In the genomic region with DNA sequence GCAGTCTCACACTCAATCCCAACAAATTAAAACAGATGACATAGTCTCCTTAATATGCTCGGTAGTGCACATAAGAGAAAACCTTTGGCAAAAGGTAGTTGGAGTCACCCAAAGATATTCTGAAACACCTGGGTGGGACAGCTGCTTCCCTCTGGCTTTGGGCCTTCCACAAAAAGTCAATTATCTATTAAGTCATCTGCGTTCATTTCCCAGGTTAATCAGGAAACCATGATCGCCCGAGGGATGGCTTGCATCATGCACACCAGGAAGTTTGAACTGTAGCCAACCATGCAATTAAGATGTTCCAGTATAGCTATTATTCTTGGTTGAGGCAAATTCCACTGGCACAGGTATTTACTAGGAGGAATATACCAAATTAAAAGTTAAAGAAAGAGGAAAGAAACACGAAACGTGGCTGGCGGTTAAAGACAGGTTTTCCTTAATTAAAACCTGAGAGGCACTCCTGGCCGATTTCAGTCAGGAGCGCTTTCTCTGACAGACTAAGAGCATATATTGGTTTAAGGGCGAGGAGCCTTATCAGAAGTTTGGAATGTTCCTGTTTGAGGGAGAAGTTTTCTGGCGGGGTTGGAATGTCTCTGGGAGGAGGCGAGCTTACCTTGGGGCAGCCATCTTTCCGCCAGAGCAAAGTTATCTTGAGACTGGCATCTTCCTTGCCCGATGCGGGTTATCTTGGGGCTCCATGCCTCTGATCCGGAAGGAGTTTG, we compare ENCODE assay signal across 22 cellular contexts. TPM values are rescaled to one million over a fixed set of nuclear protein-coding genes. Genes with fewer than 3 reads are reported as not detected.
DNase-seq lines count a peak whose midpoint lies in the region; ATAC-seq and TF ChIP-seq lines count a peak whose summit lies in the region.
"Had no signal": no experiment of that assay in that cellular context is flagged by ENCODE, and none has a peak within 500 bp of the region (broad histone marks: within the 10 kb centered on the region; RNA-seq: fewer than 3 reads in every experiment).

No MANE protein-coding gene starts in this region.

- H3K4me3 ChIP-seq in Caco-2 (ENCODE audit: low read depth, low read length) (no peak overlapping the region), gastroesophageal sphincter (no peak overlapping the region)
- H3K4me3 ChIP-seq: esophagus muscularis mucosa, right atrium auricular region, tibial nerve had no signal

- DNase-seq in Caco-2 (peak in 1 of 2 experiments; percentile 4), NCI-H146 (lab: John Stamatoyannopoulos, UW) (peak; percentile 76), T47D (ENCODE audit: low read depth in 1 of 2, low spot score in 1 of 2) (peak; percentile 9 to 77), mesothelial cell of epicardium (ENCODE audit: low spot score in 2 of 2, unreplicated experiment in 2 of 2) (no peak), cortex of kidney (lab: John Stamatoyannopoulos, UW) (no peak), NOMO-1 (lab: John Stamatoyannopoulos, UW; ENCODE audit: unreplicated experiment in 2 of 2) (no peak)
- DNase-seq: activated CD4-positive, CD25-positive, alpha-beta regulatory T cell treated with anti-CD3 and anti-CD28 coated beads, Interleukin-2, amount 50 U/mL, for 72 hours; CD8-positive, alpha-beta T cell; glutamatergic neuron; H7; Karpas-422; NCI-H1694; nucleus accumbens; T-helper 9 cell had no signal

- TF ChIP-seq EP300 in gastroesophageal sphincter (IDR thresholded peaks at IDR 0.05), result no peak

- H3K9me3 ChIP-seq in Caco-2 (no peaks in the 10 kb centered on the region), gastroesophageal sphincter (no peaks in the 10 kb centered on the region)
- H3K9me3 ChIP-seq: esophagus muscularis mucosa, right atrium auricular region, tibial nerve had no signal

- H3K27ac ChIP-seq in gastroesophageal sphincter, result no peak overlapping the region
- H3K27ac ChIP-seq: esophagus muscularis mucosa, right atrium auricular region, tibial nerve had no signal

- TF ChIP-seq POLR2A in gastroesophageal sphincter (IDR thresholded peaks at IDR 0.05), result no peak

- WGBS in gastroesophageal sphincter (ENCODE audit: low coverage in 1 of 2), 2 donors, result 62 to 68% methylated on average over 16 of the region's 16 CpGs

- POLR2A ChIA-PET in Caco-2 (lab: Charles Lee), result no interaction called here

- peak overlapping the region; percentile 80 for H3K27ac Mint-ChIP-seq in Caco-2 (ENCODE audit: unreplicated experiment)
- peak overlapping the region; percentile 89 for H3K27ac Mint-ChIP-seq in mesothelial cell of epicardium
- H3K27ac Mint-ChIP-seq: CD8-positive, alpha-beta T cell had no signal

- TF ChIP-seq CTCF in Caco-2 (IDR thresholded peaks at IDR 0.05; ENCODE audit: insufficient read depth in 1 of 2, low read depth in 1 of 2, low read length in 1 of 2, severe bottlenecking in 1 of 2, unreplicated experiment in 1 of 2) (no peak), mesothelial cell of epicardium (IDR thresholded peaks at IDR 0.05; ENCODE audit: unreplicated experiment) (no peak), gastroesophageal sphincter (IDR thresholded peaks at IDR 0.05) (no peak)

- H3K4me1 ChIP-seq in Caco-2 (peaks cover 21% of the 10 kb centered on the region; the same call in 1 of the 2 replicates), gastroesophageal sphincter (no peaks in the 10 kb centered on the region)
- H3K4me1 ChIP-seq: esophagus muscularis mucosa, right atrium auricular region, tibial nerve had no signal

- H3K27me3 ChIP-seq in Caco-2 (replicated peaks; ENCODE audit: control insufficient read depth, insufficient read depth, low read length) (no peaks in the 10 kb centered on the region), gastroesophageal sphincter (no peaks in the 10 kb centered on the region)
- H3K27me3 ChIP-seq: esophagus muscularis mucosa, right atrium auricular region, tibial nerve had no signal

- BruUV-seq in Caco-2 (replicated peaks; lab: Mats Ljungman, UMichigan), result no TSS peak

- no peaks in the 10 kb centered on the region for H3K36me3 Mint-ChIP-seq in Caco-2 (ENCODE audit: insufficient read depth, unreplicated experiment)
- peaks cover 2% of the 10 kb centered on the region for H3K36me3 Mint-ChIP-seq in mesothelial cell of epicardium
- H3K36me3 Mint-ChIP-seq: CD8-positive, alpha-beta T cell had no signal

- no peaks in the 10 kb centered on the region for H3K9me3 Mint-ChIP-seq in Caco-2 (ENCODE audit: unreplicated experiment)
- peaks cover 9% of the 10 kb centered on the region for H3K9me3 Mint-ChIP-seq in mesothelial cell of epicardium
- H3K9me3 Mint-ChIP-seq: CD8-positive, alpha-beta T cell had no signal

- in situ Hi-C loops in T47D (cut with HindIII; ENCODE audit: low pct_unique_long_range_greater_than_20kb, low sequenced_read_pairs), result no loop called here

- H3K4me3 Mint-ChIP-seq in Caco-2 (ENCODE audit: unreplicated experiment) (peak overlapping the region; percentile 14), mesothelial cell of epicardium (peak overlapping the region; percentile 9)
- H3K4me3 Mint-ChIP-seq: CD8-positive, alpha-beta T cell had no signal

- CTCF ChIA-PET in Caco-2 (lab: Charles Lee), result no interaction called here

- H3K36me3 ChIP-seq in Caco-2 (ENCODE audit: control insufficient read depth, insufficient read depth, low read length) (no peaks in the 10 kb centered on the region), gastroesophageal sphincter (no peaks in the 10 kb centered on the region)
- H3K36me3 ChIP-seq: esophagus muscularis mucosa, right atrium auricular region, tibial nerve had no signal

- H3K27me3 Mint-ChIP-seq in Caco-2 (ENCODE audit: insufficient read depth, unreplicated experiment), result no peaks in the 10 kb centered on the region
- H3K27me3 Mint-ChIP-seq in mesothelial cell of epicardium (ENCODE audit: low read depth), result no peaks in the 10 kb centered on the region

- ATAC-seq in gastroesophageal sphincter (no peak), HG03571 (IDR thresholded peaks at IDR 0.05; ENCODE audit: unreplicated experiment) (no peak)
- ATAC-seq: CD8-positive, alpha-beta T cell had no signal

- intact Hi-C loops in Caco-2 (cut with micrococcal nuclease; ENCODE audit: unreplicated experiment), result no loop called here

- H3K4me1 Mint-ChIP-seq in Caco-2 (ENCODE audit: low read depth, unreplicated experiment) (peaks cover 17% of the 10 kb centered on the region), mesothelial cell of epicardium (peaks cover 30% of the 10 kb centered on the region)

RNA-seq across cellular contexts. Expression of gene CLDN17, which starts 19.9 kb away (rescaled TPM):
- total RNA-seq in Caco-2 (2022) (not detected in 2 replicates), mesothelial cell of epicardium (not detected in 3 replicates), gastroesophageal sphincter (not detected)
- total RNA-seq: activated CD8-positive, alpha-beta memory T cell treated with anti-CD3 and anti-CD28 coated beads for 36 hours; CD8-positive, alpha-beta T cell; dermis microvascular lymphatic vessel endothelial cell; esophagus muscularis mucosa; H7; liver; right atrium auricular region; tibial nerve had no signal

Comparison
In these comparisons a context has a peak if more than half of its experiments do, and no peak if none do; other contexts are left out.
1. DNase-seq: peak in NCI-H146 (single experiment) and T47D (2 of 2); none in mesothelial cell of epicardium (0 of 2), cortex of kidney (single experiment) and NOMO-1 (0 of 2).